8 cellular contexts compared by ENCODE assay signal in genomic region chr3:136193273-136194043, GRCh38. TPM values are rescaled to one million over a fixed set of nuclear protein-coding genes. Genes with fewer than 3 reads are reported as not detected.
DNase-seq lines count a peak whose midpoint lies in the region; ATAC-seq and TF ChIP-seq lines count a peak whose summit lies in the region.

No MANE protein-coding gene starts in this region.

- no peak overlapping the region for H2BK5ac ChIP-seq in trophoblast cell (ENCODE audit: low read depth, low read length, poor library complexity)

- H3K79me1 ChIP-seq in trophoblast cell (ENCODE audit: low read length) = peaks cover 20% of the 10 kb centered on the region

- no peak overlapping the region for H2BK12ac ChIP-seq in trophoblast cell (ENCODE audit: low read length)

- no peaks in the 10 kb centered on the region for H3K9me3 ChIP-seq in RWPE2 (ENCODE audit: severe bottlenecking)
- no peaks in the 10 kb centered on the region for H3K9me3 ChIP-seq in esophagus (ENCODE audit: control insufficient read depth in 2 of 2, insufficient read depth in 1 of 2, low read depth in 1 of 2, low read length in 1 of 2)
- no peaks in the 10 kb centered on the region for H3K9me3 ChIP-seq in trophoblast cell (ENCODE audit: insufficient read depth, low read depth, low read length)

- no peak overlapping the region for H4K91ac ChIP-seq in trophoblast cell (ENCODE audit: low read depth, low read length)

- no peak overlapping the region for H3K14ac ChIP-seq in trophoblast cell (ENCODE audit: low read length)

- H2BK120ac ChIP-seq in trophoblast cell (ENCODE audit: insufficient read depth, low read length, poor library complexity) = no peak overlapping the region

- no peaks in the 10 kb centered on the region for H3K27me3 ChIP-seq in RWPE2 (ENCODE audit: insufficient read depth, poor library complexity, severe bottlenecking)
- no peaks in the 10 kb centered on the region for H3K27me3 ChIP-seq in esophagus (ENCODE audit: control insufficient read depth in 1 of 2, insufficient read depth in 2 of 2, low read length in 2 of 2)
- no peaks in the 10 kb centered on the region for H3K27me3 ChIP-seq in trophoblast cell (ENCODE audit: insufficient read depth, low read length)

- H3K9me3 Mint-ChIP-seq in activated T-cell treated with anti-CD3 and anti-CD28 coated beads, Interleukin-2, amount 50 U/mL, for 4 hours = no peaks in the 10 kb centered on the region

- H3K18ac ChIP-seq in trophoblast cell (ENCODE audit: low read length) = no peak overlapping the region

- no peak overlapping the region for H3K23ac ChIP-seq in trophoblast cell (ENCODE audit: low read length)

- H3K4me3 ChIP-seq in RWPE2 (ENCODE audit: severe bottlenecking) (peak overlapping the region; percentile 89), esophagus (ENCODE audit: low read depth in 1 of 2, low read length in 2 of 2) (peak overlapping the region; percentile 26 to 99), trophoblast cell (ENCODE audit: low read depth, low read length) (no peak overlapping the region)

- H2AK5ac ChIP-seq in trophoblast cell (ENCODE audit: low read length) = no peak overlapping the region

- peak overlapping the region; percentile 99 for H3K4me3 Mint-ChIP-seq in activated T-cell treated with anti-CD3 and anti-CD28 coated beads, Interleukin-2, amount 50 U/mL, for 4 hours

- peaks cover 41% of the 10 kb centered on the region for H3K79me2 ChIP-seq in trophoblast cell (ENCODE audit: control insufficient read depth, insufficient read depth, low read length, poor library complexity)

- peak overlapping the region; percentile 95 for H3K27ac ChIP-seq in RWPE2 (ENCODE audit: poor library complexity, severe bottlenecking)
- H3K27ac ChIP-seq in esophagus (ENCODE audit: low read depth in 2 of 2, low read length in 1 of 2) = peak overlapping the region in 1 of 2 donors; percentile 65
- no peak overlapping the region for H3K27ac ChIP-seq in trophoblast cell (ENCODE audit: low read depth, low read length)

- ATAC-seq in activated T-cell treated with anti-CD3 and anti-CD28 coated beads, Interleukin-2, amount 50 U/mL, for 4 hours = no peak
- ATAC-seq in RWPE2 (ENCODE audit: low read depth) (no peak), HG02981 (IDR thresholded peaks at IDR 0.05; ENCODE audit: unreplicated experiment) (no peak)

- H2AFZ ChIP-seq in trophoblast cell (ENCODE audit: insufficient read depth, low read length, poor library complexity) = no peak overlapping the region

- H3K27me3 Mint-ChIP-seq in activated T-cell treated with anti-CD3 and anti-CD28 coated beads, Interleukin-2, amount 50 U/mL, for 4 hours (ENCODE audit: low read depth) = peaks cover 2% of the 10 kb centered on the region

- no peak for DNase-seq in activated T-cell treated with anti-CD3 and anti-CD28 coated beads, Interleukin-2, amount 50 U/mL, for 4 hours
- no peak for DNase-seq in activated T-cell treated with anti-CD3 and anti-CD28 coated beads, Interleukin-2, amount 50 U/mL, for 48 hours
- no peak for DNase-seq in RWPE2 (ENCODE audit: low spot score)
- DNase-seq in trophoblast cell = no peak
- DNase-seq in islet precursor cell = no peak
- DNase-seq in AG20443 (ENCODE audit: low spot score) = no peak

- H3K36me3 ChIP-seq in RWPE2 (ENCODE audit: low read depth) (peaks cover 5% of the 10 kb centered on the region; the same call in 1 of the 2 replicates), esophagus (ENCODE audit: control insufficient read depth in 2 of 2, insufficient read depth in 2 of 2, low read length in 1 of 2) (no peaks in the 10 kb centered on the region), trophoblast cell (ENCODE audit: control insufficient read depth in 1 of 2, insufficient read depth in 2 of 2, low read length in 2 of 2) (no peaks in the 10 kb centered on the region)

- no peak overlapping the region for H4K12ac ChIP-seq in trophoblast cell (ENCODE audit: low read depth, low read length)

- no peak overlapping the region for H4K8ac ChIP-seq in trophoblast cell (ENCODE audit: low read depth, low read length)

- peaks cover 63% of the 10 kb centered on the region for H3K4me1 Mint-ChIP-seq in activated T-cell treated with anti-CD3 and anti-CD28 coated beads, Interleukin-2, amount 50 U/mL, for 4 hours (ENCODE audit: low read depth)

- peaks cover 14% of the 10 kb centered on the region for H3K36me3 Mint-ChIP-seq in activated T-cell treated with anti-CD3 and anti-CD28 coated beads, Interleukin-2, amount 50 U/mL, for 4 hours (ENCODE audit: insufficient read depth)

- peak overlapping the region; percentile 68 for H3K4me2 ChIP-seq in trophoblast cell (ENCODE audit: low read length)

- no peak for TF ChIP-seq CTCF in RWPE2 (IDR thresholded peaks at IDR 0.05; ENCODE audit: poor library complexity, severe bottlenecking)

- H3K4ac ChIP-seq in trophoblast cell (ENCODE audit: low read depth, low read length) = peak overlapping the region; percentile 88

- H3K4me1 ChIP-seq in RWPE2 (ENCODE audit: insufficient read depth, poor library complexity, severe bottlenecking) (peaks cover 17% of the 10 kb centered on the region), esophagus (ENCODE audit: control insufficient read depth in 2 of 2, insufficient read depth in 2 of 2, low read length in 1 of 2) (peaks cover 0 to 1% of the 10 kb centered on the region in 2 donors), trophoblast cell (ENCODE audit: control insufficient read depth in 1 of 2, insufficient read depth in 2 of 2, low read length in 2 of 2) (peaks cover 4 to 5% of the 10 kb centered on the region in 2 experiments)

- 1 to 2% methylated on average over 6 of the region's 6 CpGs for WGBS in esophagus, 2 donors
- WGBS in trophoblast cell (ENCODE audit: extremely low coverage, insufficient coverage, insufficient read length) = no CpG with 5 or more reads among the region's 6 CpGs

- H3K9ac ChIP-seq in trophoblast cell (ENCODE audit: low read length) = no peak overlapping the region

RNA-seq across cellular contexts. Expression of gene MSL2, which starts 2.7 kb away (rescaled TPM):
- 10 to 100 TPM; 42.8 to 47.2 (median 46.8) TPM for total RNA-seq in activated T-cell treated with anti-CD3 and anti-CD28 coated beads, Interleukin-2, amount 50 U/mL, for 4 hours
- 1 to 10 TPM; 3.1 to 4.7 TPM for polyA plus RNA-seq in esophagus
- polyA plus RNA-seq in trophoblast cell (2013) = 15.5 and 16.4 TPM in 2 replicates

RNA-seq across cellular contexts. Expression of gene PCCB, which starts 56.7 kb away (rescaled TPM):
- total RNA-seq in activated T-cell treated with anti-CD3 and anti-CD28 coated beads, Interleukin-2, amount 50 U/mL, for 4 hours = 10 to 100 TPM; 31.2 to 40.5 (median 38.5) TPM
- polyA plus RNA-seq in esophagus = 10 to 100 TPM; 16.3 to 30.2 TPM
- 19.3 and 19.7 TPM in 2 replicates for polyA plus RNA-seq in trophoblast cell (2013)
